ENCODE assay signal across 8 cellular contexts in the genomic region with DNA sequence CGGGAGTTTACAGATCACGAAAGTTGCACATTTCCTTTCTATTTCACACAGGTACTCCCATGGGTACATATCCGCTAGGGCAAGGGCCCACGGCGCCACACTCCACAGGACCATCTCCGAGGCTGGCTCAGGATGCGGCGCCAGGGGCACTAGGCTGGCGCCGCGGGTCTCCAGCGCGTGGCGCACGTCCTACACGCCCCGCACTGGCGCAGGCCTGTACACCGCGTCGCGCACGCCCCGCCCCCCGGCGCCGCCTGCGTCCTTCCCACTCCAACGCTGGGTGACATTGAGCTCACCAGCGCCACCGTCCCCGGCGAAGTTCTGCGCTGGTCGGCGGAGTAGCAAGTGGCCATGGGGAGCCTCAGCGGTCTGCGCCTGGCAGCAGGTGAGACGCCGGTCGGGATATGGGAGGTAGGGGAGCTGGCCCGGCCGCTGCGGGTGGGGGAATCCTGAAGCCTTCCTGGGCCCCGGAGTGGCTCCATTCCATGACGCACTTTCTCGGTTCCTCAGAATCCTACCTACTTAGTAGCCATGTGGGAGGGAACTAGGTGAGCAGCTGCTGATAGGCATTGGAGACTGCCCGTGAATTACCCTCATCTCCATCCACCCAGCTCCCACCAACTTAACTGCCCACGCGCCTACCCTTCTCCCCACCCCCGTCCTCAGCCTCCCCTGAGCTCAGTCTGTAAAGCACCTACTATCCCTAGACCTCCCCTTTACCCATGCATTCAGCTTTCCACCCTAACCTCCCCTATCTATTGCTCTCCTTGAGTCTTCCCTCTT.
DNase-seq lines count a peak whose midpoint lies in the region; ATAC-seq and TF ChIP-seq lines count a peak whose summit lies in the region.

A gene with protein sequence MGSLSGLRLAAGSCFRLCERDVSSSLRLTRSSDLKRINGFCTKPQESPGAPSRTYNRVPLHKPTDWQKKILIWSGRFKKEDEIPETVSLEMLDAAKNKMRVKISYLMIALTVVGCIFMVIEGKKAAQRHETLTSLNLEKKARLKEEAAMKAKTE (plus strand): TSS at position 268 of the 783 bp plus-strand sequence. CDS start 84 bp downstream, at position 352.

- DNase-seq in AG09319 (ENCODE audit: extremely low read depth, low read depth) (peak; percentile 61), NCI-H345 (lab: John Stamatoyannopoulos, UW) (peak; percentile 91), islet precursor cell (peak; percentile 98)
- DNase-seq in activated CD4-positive, CD25-positive, alpha-beta regulatory T cell (lab: John Stamatoyannopoulos, UW): peak; percentile 86 to 93 (median 88)
- DNase-seq in central memory CD4-positive, alpha-beta T cell: peak; percentile 92
- peak; percentile 86 to 91 for DNase-seq in stimulated activated CD4-positive, alpha-beta T cell treated with anti-CD3 and anti-CD28 coated beads, Interleukin-15, amount 100 ng/mL, for 1 hour (ENCODE audit: low read depth in 1 of 2, low spot score in 1 of 2)

- peak; percentile 94 for ATAC-seq in GM19023 (IDR thresholded peaks at IDR 0.05; ENCODE audit: unreplicated experiment)
- peak; percentile 94 for ATAC-seq in HG03280 (IDR thresholded peaks at IDR 0.05; ENCODE audit: unreplicated experiment)

- TF ChIP-seq CTCF in AG09319 (IDR thresholded peaks at IDR 0.05; ENCODE audit: low read depth, low read length): peak; percentile 55

Comparison
In these comparisons a context has a peak if more than half of its experiments do, and no peak if none do; other contexts are left out.
1. Peak in every context shown above with its lines: DNase-seq and ATAC-seq.